23 cellular contexts compared by ENCODE assay signal in the genomic region with DNA sequence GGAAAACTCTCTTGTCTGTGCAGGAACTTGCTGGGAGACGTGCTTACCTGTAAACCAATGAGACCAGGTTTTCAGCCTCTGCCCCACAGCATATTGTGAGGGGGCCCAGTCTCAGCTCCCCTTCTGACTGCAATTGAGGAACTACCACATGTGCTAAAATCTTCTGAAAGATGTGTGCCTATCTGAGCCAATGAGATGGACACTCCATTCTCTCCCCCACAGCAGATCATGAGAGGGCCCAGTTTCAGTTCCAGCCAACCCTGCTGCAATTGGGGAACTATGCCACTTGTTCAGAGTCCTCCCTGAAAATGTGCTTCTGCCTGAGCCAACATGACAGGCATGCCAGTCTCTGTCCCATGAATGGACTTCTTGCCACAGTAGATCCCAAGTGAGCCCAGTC. TPM values are rescaled to one million over a fixed set of nuclear protein-coding genes. Genes with fewer than 3 reads are reported as not detected.
DNase-seq lines count a peak whose midpoint lies in the region; ATAC-seq and TF ChIP-seq lines count a peak whose summit lies in the region.
"Had no signal": no experiment of that assay in that cellular context is flagged by ENCODE, and none has a peak within 500 bp of the region (broad histone marks: within the 10 kb centered on the region; RNA-seq: fewer than 3 reads in every experiment).

No MANE protein-coding gene starts in this region.

- TF ChIP-seq CTCF in C4-2B (conservative IDR thresholded peaks at IDR 0.05) (no peak), NB4 (IDR thresholded peaks at IDR 0.05; ENCODE audit: low read depth, low read length) (no peak), VCaP (conservative IDR thresholded peaks at IDR 0.05) (no peak), type B pancreatic cell (conservative IDR thresholded peaks at IDR 0.05) (no peak)
- TF ChIP-seq CTCF in CD8-positive, alpha-beta T cell (IDR thresholded peaks at IDR 0.05): no peak

- peaks cover 49% of the 10 kb centered on the region for H3K27me3 Mint-ChIP-seq in type B pancreatic cell
- H3K27me3 Mint-ChIP-seq in CD8-positive, alpha-beta T cell (ENCODE audit: low read depth): peaks cover 40% of the 10 kb centered on the region

- intact Hi-C loops in CD8-positive, alpha-beta T cell (cut with DNase I, micrococcal nuclease): no loop called here

- ATAC-seq in HG03097 (IDR thresholded peaks at IDR 0.05; ENCODE audit: low FRiP score, unreplicated experiment): no peak
- ATAC-seq in CD8-positive, alpha-beta T cell: no peak
- ATAC-seq: activated CD8-positive, alpha-beta T cell treated with anti-CD3 and anti-CD28 coated beads for 36 hours had no signal

- H3K27ac ChIP-seq in C4-2B: peak overlapping the region; percentile 38
- H3K27ac ChIP-seq in VCaP: peak overlapping the region; percentile 10; the same call in 1 of the 2 replicates
- H3K27ac ChIP-seq in CD8-positive, alpha-beta T cell (ENCODE audit: low read depth, low read length): no peak overlapping the region
- H3K27ac ChIP-seq: hepatocyte, RWPE1, thoracic aorta, WERI-Rb-1 had no signal

- no peaks in the 10 kb centered on the region for H3K4me1 Mint-ChIP-seq in type B pancreatic cell (ENCODE audit: unreplicated experiment)
- no peaks in the 10 kb centered on the region for H3K4me1 Mint-ChIP-seq in CD8-positive, alpha-beta T cell (ENCODE audit: low read depth)
- H3K4me1 Mint-ChIP-seq: activated naive CD4-positive, alpha-beta T cell treated with anti-CD3 and anti-CD28 coated beads, Interleukin-2, amount 50 U/mL, for 24 hours had no signal

- no peaks in the 10 kb centered on the region for H3K36me3 ChIP-seq in CD8-positive, alpha-beta T cell (ENCODE audit: insufficient read depth, low read length)
- H3K36me3 ChIP-seq: thoracic aorta, WERI-Rb-1 had no signal

- H3K9me3 Mint-ChIP-seq in type B pancreatic cell: peaks cover 4% of the 10 kb centered on the region
- peaks cover 7% of the 10 kb centered on the region for H3K9me3 Mint-ChIP-seq in CD8-positive, alpha-beta T cell

- no peaks in the 10 kb centered on the region for H3K27me3 ChIP-seq in CD8-positive, alpha-beta T cell (ENCODE audit: insufficient read depth, low read length)

- CTCF ChIA-PET in CD8-positive, alpha-beta T cell (lab: Charles Lee): no interaction called here

- POLR2A ChIA-PET in CD8-positive, alpha-beta T cell (lab: Charles Lee): no interaction called here

- no peaks in the 10 kb centered on the region for H3K9me3 ChIP-seq in CD8-positive, alpha-beta T cell (ENCODE audit: low read length)

- DNase-seq in NB4 (ENCODE audit: low read depth): peak; percentile 74
- DNase-seq in midbrain (lab: John Stamatoyannopoulos, UW): peak; percentile 15
- no peak for DNase-seq in type B pancreatic cell (ENCODE audit: extremely low spot score, unreplicated experiment)
- DNase-seq in NCI-H1694 (lab: John Stamatoyannopoulos, UW): no peak
- no peak for DNase-seq in CD8-positive, alpha-beta T cell
- DNase-seq: activated CD8-positive, alpha-beta T cell treated with anti-CD3 and anti-CD28 coated beads for 36 hours; activated T-cell treated with anti-CD3 and anti-CD28 coated beads, Interleukin-2, amount 50 U/mL, for 48 hours; kidney glomerular epithelial cell; NCI-H1417 treated with DMSO at 0.1 percent for 48 hours had no signal

- H3K27ac Mint-ChIP-seq in type B pancreatic cell: no peak overlapping the region
- H3K27ac Mint-ChIP-seq in CD8-positive, alpha-beta T cell: no peak overlapping the region
- H3K27ac Mint-ChIP-seq: activated CD8-positive, alpha-beta T cell treated with anti-CD3 and anti-CD28 coated beads for 36 hours; activated naive CD4-positive, alpha-beta T cell treated with anti-CD3 and anti-CD28 coated beads, Interleukin-2, amount 50 U/mL, for 24 hours had no signal

- no peak for TF ChIP-seq POLR2A in NB4 (IDR thresholded peaks at IDR 0.05; ENCODE audit: extremely low read depth, insufficient read length)

- no peaks in the 10 kb centered on the region for H3K4me1 ChIP-seq in CD8-positive, alpha-beta T cell (ENCODE audit: insufficient read depth, low read length)

- no peak overlapping the region for H3K4me3 ChIP-seq in NB4 (ENCODE audit: low read depth, low read length)
- no peak overlapping the region for H3K4me3 ChIP-seq in CD8-positive, alpha-beta T cell (ENCODE audit: low read depth, low read length)
- H3K4me3 ChIP-seq: hepatocyte, thoracic aorta had no signal

- no peaks in the 10 kb centered on the region for H3K36me3 Mint-ChIP-seq in type B pancreatic cell
- H3K36me3 Mint-ChIP-seq in CD8-positive, alpha-beta T cell: no peaks in the 10 kb centered on the region

- H3K4me3 Mint-ChIP-seq in type B pancreatic cell: no peak overlapping the region
- H3K4me3 Mint-ChIP-seq in CD8-positive, alpha-beta T cell: no peak overlapping the region
- H3K4me3 Mint-ChIP-seq: activated CD8-positive, alpha-beta T cell treated with anti-CD3 and anti-CD28 coated beads for 36 hours; activated naive CD4-positive, alpha-beta T cell treated with anti-CD3 and anti-CD28 coated beads, Interleukin-2, amount 50 U/mL, for 24 hours had no signal

RNA-seq across cellular contexts. Expression of a gene that starts 20.9 kb away (rescaled TPM):
- total RNA-seq in type B pancreatic cell (ENCODE audit: low replicate concordance): 3.7 and 6.9 TPM in 2 replicates
- total RNA-seq in CD8-positive, alpha-beta T cell: not detected
- total RNA-seq: A673; activated CD8-positive, alpha-beta T cell treated with anti-CD3 and anti-CD28 coated beads for 36 hours; astrocyte; cerebellum; Daoy; mononuclear cell; thoracic aorta had no signal

RNA-seq across cellular contexts. Expression of a gene that starts 29.5 kb away (rescaled TPM):
- total RNA-seq in type B pancreatic cell (ENCODE audit: low replicate concordance): not detected in 2 replicates
- not detected for total RNA-seq in CD8-positive, alpha-beta T cell
- total RNA-seq: A673; activated CD8-positive, alpha-beta T cell treated with anti-CD3 and anti-CD28 coated beads for 36 hours; astrocyte; cerebellum; Daoy; hepatocyte; mononuclear cell; renal cortical epithelial cell; thoracic aorta had no signal

RNA-seq across cellular contexts. Expression of a gene that starts 38.8 kb away (rescaled TPM):
- 0.41 and 0.74 TPM in 2 replicates for total RNA-seq in type B pancreatic cell (ENCODE audit: low replicate concordance)
- total RNA-seq in CD8-positive, alpha-beta T cell: not detected
- total RNA-seq: A673; activated CD8-positive, alpha-beta T cell treated with anti-CD3 and anti-CD28 coated beads for 36 hours; astrocyte; cerebellum; Daoy; mononuclear cell; renal cortical epithelial cell; thoracic aorta had no signal

RNA-seq across cellular contexts. Expression of a gene that starts 52.8 kb away (rescaled TPM):
- total RNA-seq in type B pancreatic cell (ENCODE audit: low replicate concordance): 2.2 and 3.5 TPM in 2 replicates
- total RNA-seq in CD8-positive, alpha-beta T cell: not detected
- total RNA-seq: A673, Daoy, mononuclear cell, thoracic aorta had no signal

RNA-seq across cellular contexts. Expression of a gene that starts 53.1 kb away (rescaled TPM):
- not detected in 2 replicates for total RNA-seq in type B pancreatic cell (ENCODE audit: low replicate concordance)
- total RNA-seq in CD8-positive, alpha-beta T cell: not detected
- total RNA-seq: activated CD8-positive, alpha-beta T cell treated with anti-CD3 and anti-CD28 coated beads for 36 hours; astrocyte; cerebellum; Daoy; hepatocyte; mononuclear cell; renal cortical epithelial cell; thoracic aorta had no signal

Comparison
In these comparisons a context has a peak if more than half of its experiments do, and no peak if none do; other contexts are left out.
1. DNase-seq: peak in NB4 (single experiment) and midbrain (single experiment); none in type B pancreatic cell (single experiment), NCI-H1694 (single experiment) and CD8-positive, alpha-beta T cell (0 of 7).